14 cellular contexts compared by ENCODE assay signal in the genomic region with DNA sequence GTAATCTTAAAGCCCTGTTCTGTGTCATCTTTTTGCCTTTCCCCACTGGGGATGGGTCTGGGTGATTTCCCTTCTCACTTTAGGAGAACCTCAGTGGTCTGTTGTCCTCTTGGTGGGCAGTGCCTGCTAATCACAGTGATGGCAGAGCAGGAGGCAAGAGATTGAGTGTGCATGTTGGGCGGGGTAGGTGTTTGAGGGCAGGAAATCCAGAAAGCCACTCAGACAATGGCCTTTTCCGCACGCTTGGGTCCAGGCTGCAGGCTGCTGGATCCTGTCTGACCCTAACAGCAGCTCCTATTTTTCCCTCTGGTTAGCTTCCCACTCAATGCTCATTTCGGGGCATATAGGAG. TPM values are rescaled to one million over a fixed set of nuclear protein-coding genes. Genes with fewer than 3 reads are reported as not detected.
DNase-seq lines count a peak whose midpoint lies in the region; ATAC-seq and TF ChIP-seq lines count a peak whose summit lies in the region.
"Had no signal": no experiment of that assay in that cellular context is flagged by ENCODE, and none has a peak within 500 bp of the region (broad histone marks: within the 10 kb centered on the region; RNA-seq: fewer than 3 reads in every experiment).

No MANE protein-coding gene starts in this region.

- peak overlapping the region; percentile 78 to 90 (median 82) for H3K4me3 Mint-ChIP-seq in immature natural killer cell

- H3K4me1 ChIP-seq in HUES6 (ENCODE audit: control insufficient read depth, insufficient read depth, low read length), result peaks cover 37% of the 10 kb centered on the region
- H3K4me1 ChIP-seq in ascending aorta, result peaks cover 18 to 45% of the 10 kb centered on the region in 2 donors
- peaks cover 23% of the 10 kb centered on the region for H3K4me1 ChIP-seq in smooth muscle cell (ENCODE audit: low read depth)

- H3K79me2 ChIP-seq in smooth muscle cell (ENCODE audit: low read depth), result no peaks in the 10 kb centered on the region

- H3K27me3 ChIP-seq in HUES6 (ENCODE audit: control insufficient read depth, insufficient read depth, low read length) (peaks cover 4% of the 10 kb centered on the region; the same call in 1 of the 2 replicates), ascending aorta (no peaks in the 10 kb centered on the region), smooth muscle cell (ENCODE audit: low read depth) (no peaks in the 10 kb centered on the region), MG63 (no peaks in the 10 kb centered on the region)
- H3K27me3 ChIP-seq: SJCRH30 had no signal

- ATAC-seq in HG02970 (IDR thresholded peaks at IDR 0.05; ENCODE audit: low FRiP score, unreplicated experiment), result no peak

- DNase-seq in ascending aorta (ENCODE audit: low spot score in 2 of 2) (no peak), immature natural killer cell (peak; percentile 63 to 72 (median 70)), smooth muscle cell (lab: John Stamatoyannopoulos, UW; ENCODE audit: unreplicated experiment) (no peak), 8988T (no peak), HCEC 1CT (no peak), MG63 (no peak)
- DNase-seq: effector CD8-positive, alpha-beta T cell; NCI-H1092 treated with DMSO at 0.1 percent for 48 hours; NCI-H524 treated with DMSO at 0.1 percent for 48 hours had no signal

- no peak overlapping the region; the same call in 1 of the 2 replicates for H3K4me3 ChIP-seq in HUES6 (ENCODE audit: low read depth, low read length)
- H3K4me3 ChIP-seq in ascending aorta, result peak overlapping the region in 1 of 2 donors; percentile 7
- no peak overlapping the region for H3K4me3 ChIP-seq in smooth muscle cell
- H3K4me3 ChIP-seq in MG63, result no peak overlapping the region

- peak overlapping the region; percentile 71 for H3K4me2 ChIP-seq in smooth muscle cell

- peaks cover 54 to 72% of the 10 kb centered on the region in 2 donors for H3K4me1 Mint-ChIP-seq in immature natural killer cell

- H3K36me3 ChIP-seq in HUES6 (ENCODE audit: control insufficient read depth, insufficient read depth, low read length) (no peaks in the 10 kb centered on the region), ascending aorta (no peaks in the 10 kb centered on the region), smooth muscle cell (ENCODE audit: low read depth) (no peaks in the 10 kb centered on the region), MG63 (no peaks in the 10 kb centered on the region)
- H3K36me3 ChIP-seq: SJCRH30 had no signal

- H3K9ac ChIP-seq in HUES6 (ENCODE audit: low read length), result peak overlapping the region; percentile 3
- no peak overlapping the region for H3K9ac ChIP-seq in smooth muscle cell (ENCODE audit: low read depth)

- H3F3A ChIP-seq in smooth muscle cell (ENCODE audit: low read depth), result peaks cover 5% of the 10 kb centered on the region

- 59% methylated on average over 4 of the region's 4 CpGs for WGBS in smooth muscle cell (ENCODE audit: low lambda C conversion rate)

- TF ChIP-seq CTCF in ascending aorta (IDR thresholded peaks at IDR 0.05) (no peak), smooth muscle cell (IDR thresholded peaks at IDR 0.05; ENCODE audit: borderline replicate concordance, insufficient read depth, poor library complexity, severe bottlenecking) (no peak)

- H3K27ac Mint-ChIP-seq in immature natural killer cell, result peak overlapping the region; percentile 65 to 96 (median 92)
- H3K27ac Mint-ChIP-seq: activated naive CD4-positive, alpha-beta T cell treated with anti-CD3 and anti-CD28 coated beads, Interleukin-2, amount 50 U/mL, for 72 hours had no signal

- intact Hi-C loops in ascending aorta (cut with DNase I), result loop anchor here (1.0 to 10.0 kb wide), 2 partner anchors 13 to 1412 kb away; partner anchors contain the start of genes ITGA5 and MMP19

- H2AFZ ChIP-seq in smooth muscle cell (ENCODE audit: low read depth), result no peak overlapping the region

- no peaks in the 10 kb centered on the region for H3K9me3 Mint-ChIP-seq in immature natural killer cell
- H3K9me3 Mint-ChIP-seq: activated naive CD4-positive, alpha-beta T cell treated with anti-CD3 and anti-CD28 coated beads, Interleukin-2, amount 50 U/mL, for 72 hours had no signal

- H4K20me1 ChIP-seq in smooth muscle cell (ENCODE audit: low read depth), result no peaks in the 10 kb centered on the region

- no peaks in the 10 kb centered on the region for H3K36me3 Mint-ChIP-seq in immature natural killer cell
- H3K36me3 Mint-ChIP-seq: activated naive CD4-positive, alpha-beta T cell treated with anti-CD3 and anti-CD28 coated beads, Interleukin-2, amount 50 U/mL, for 72 hours had no signal

- H3K27ac ChIP-seq in HUES6 (ENCODE audit: low read depth, low read length) (no peak overlapping the region), ascending aorta (peak overlapping the region; percentile 72 to 97), smooth muscle cell (ENCODE audit: low read depth) (peak overlapping the region; percentile 31)
- H3K27ac ChIP-seq: HL-60, SJCRH30 had no signal

- H3K9me3 ChIP-seq in HUES6 (ENCODE audit: control insufficient read depth, insufficient read depth, low read depth, low read length) (no peaks in the 10 kb centered on the region), ascending aorta (no peaks in the 10 kb centered on the region), smooth muscle cell (replicated peaks; ENCODE audit: low read depth) (no peaks in the 10 kb centered on the region), MG63 (no peaks in the 10 kb centered on the region)
- H3K9me3 ChIP-seq: SJCRH30 had no signal

- H3K27me3 Mint-ChIP-seq in immature natural killer cell (ENCODE audit: low read depth in 3 of 3), result peaks cover 3 to 6% (median 5%) of the 10 kb centered on the region in 3 donors

RNA-seq across cellular contexts. Expression of gene ITGA5, which starts 13.7 kb away (rescaled TPM):
- 973 TPM for total RNA-seq in ascending aorta
- 100 to 1,000 TPM in 1 of 3 donors, 10 to 100 TPM in 2; 26.2 to 119 (median 65.5) TPM for polyA plus RNA-seq in immature natural killer cell
- total RNA-seq in smooth muscle cell, result 151 and 163 TPM in 2 replicates
- polyA plus RNA-seq in smooth muscle cell, result 192 and 202 TPM in 2 replicates
- total RNA-seq in MG63 (2014; rRNA removed; shearing (Covaris generic); ENCODE audit: low replicate concordance), result 74.3 and 91.5 TPM in 2 replicates

RNA-seq across cellular contexts. Expression of gene GTSF1, which starts 40.6 kb away (rescaled TPM):
- total RNA-seq in ascending aorta (not detected), smooth muscle cell (not detected in 2 replicates)
- polyA plus RNA-seq in immature natural killer cell (10 to 100 TPM; 14.1 to 22.7 (median 16.6) TPM), smooth muscle cell (not detected in 2 replicates)
- total RNA-seq in MG63 (2014; rRNA removed; shearing (Covaris generic); ENCODE audit: low replicate concordance), result not detected in 2 replicates
- total RNA-seq: SJCRH30 had no signal

RNA-seq across cellular contexts. Expression of gene ZNF385A, which starts 48.3 kb away (rescaled TPM):
- total RNA-seq in ascending aorta (53.2 TPM), smooth muscle cell (9.3 and 20.2 TPM in 2 replicates)
- polyA plus RNA-seq in immature natural killer cell (1 to 10 TPM; 1.8 to 2.7 (median 2.2) TPM), smooth muscle cell (6.5 and 17.2 TPM in 2 replicates)
- 0.89 TPM in 1 of 2 replicates, not detected in the other for total RNA-seq in MG63 (2014; rRNA removed; shearing (Covaris generic); ENCODE audit: low replicate concordance)

Comparison
In these comparisons a context has a peak if more than half of its experiments do, and no peak if none do; other contexts are left out.
1. DNase-seq: peak in immature natural killer cell (3 of 3); none in ascending aorta (0 of 2), smooth muscle cell (single experiment), 8988T (single experiment), HCEC 1CT (single experiment) and MG63 (single experiment).